14 cellular contexts compared by ENCODE assay signal in the genomic region with DNA sequence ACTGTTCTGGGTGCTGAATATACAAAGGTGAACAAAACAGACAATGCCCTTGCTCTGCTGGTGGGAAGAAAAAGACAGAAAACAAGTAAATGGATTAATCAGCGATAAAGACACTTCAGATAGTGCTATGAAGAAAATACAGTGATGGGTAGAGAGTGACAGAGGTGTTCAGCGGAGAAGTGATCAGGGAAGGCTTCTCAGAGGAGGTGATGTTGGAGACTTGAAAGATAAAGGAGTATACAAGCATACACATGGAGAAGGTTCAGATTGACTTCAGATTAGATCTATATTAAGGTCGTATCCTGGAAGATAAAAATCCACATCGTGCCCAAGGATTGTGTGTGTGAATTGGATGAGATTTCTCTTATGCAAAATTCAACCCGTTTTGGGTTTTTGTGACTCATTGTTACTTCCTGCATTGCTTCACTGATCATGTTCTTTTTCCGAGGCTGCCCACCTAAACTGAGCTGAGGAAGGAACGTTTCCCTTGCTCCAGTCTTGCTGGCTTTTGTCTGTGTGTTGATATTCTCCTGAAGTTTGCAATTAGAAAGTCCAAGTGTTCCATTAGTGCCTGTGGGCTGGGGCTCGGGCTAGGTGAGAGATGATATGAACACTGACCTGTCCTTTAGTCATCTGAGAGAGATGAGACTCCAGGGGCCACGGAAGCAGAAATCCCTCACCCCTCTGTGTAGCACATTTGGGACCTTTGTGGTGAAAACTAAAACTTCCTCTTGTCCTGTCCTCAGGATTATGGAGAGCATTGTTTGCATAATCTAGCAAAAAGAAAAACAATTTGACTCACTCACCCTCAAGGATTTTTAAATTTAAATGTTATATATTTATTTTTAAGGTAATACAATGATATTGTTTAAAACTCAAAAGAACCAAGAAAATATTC. TPM values are rescaled to one million over a fixed set of nuclear protein-coding genes. Genes with fewer than 3 reads are reported as not detected.
DNase-seq lines count a peak whose midpoint lies in the region; ATAC-seq and TF ChIP-seq lines count a peak whose summit lies in the region.
"Had no signal": no experiment of that assay in that cellular context is flagged by ENCODE, and none has a peak within 500 bp of the region (broad histone marks: within the 10 kb centered on the region; RNA-seq: fewer than 3 reads in every experiment).

No MANE protein-coding gene starts in this region.

- no peak overlapping the region for H3K27ac ChIP-seq in fibroblast of lung (ENCODE audit: insufficient read depth, low read length)
- H3K27ac ChIP-seq: cardiac muscle cell had no signal

- H2AFZ ChIP-seq in fibroblast of lung (ENCODE audit: low read length) = no peak overlapping the region

- no peak overlapping the region for H3K4me2 ChIP-seq in fibroblast of lung (ENCODE audit: extremely low read depth, insufficient read depth, low read length)

- no peak for TF ChIP-seq CTCF in fibroblast of lung (conservative IDR thresholded peaks at IDR 0.05 in 1 of 2, IDR thresholded peaks at IDR 0.05 in 1 of 2; ENCODE audit: low read depth in 1 of 2, low read length in 2 of 2)

- peak; percentile 35 for ATAC-seq in GM18909 (IDR thresholded peaks at IDR 0.05; ENCODE audit: poor library complexity, unreplicated experiment)
- ATAC-seq in HG03135 (IDR thresholded peaks at IDR 0.05; ENCODE audit: unreplicated experiment) = no peak
- no peak for ATAC-seq in HG02981 (IDR thresholded peaks at IDR 0.05; ENCODE audit: unreplicated experiment)

- H3K9ac ChIP-seq in fibroblast of lung (ENCODE audit: insufficient read depth, low read length) = no peak overlapping the region

- peak; percentile 27 for DNase-seq in AG20443 (ENCODE audit: low spot score)
- DNase-seq in NOMO-1 treated with DMSO at 0.1 percent for 48 hours (lab: John Stamatoyannopoulos, UW; ENCODE audit: unreplicated experiment) = peak; percentile 66
- DNase-seq in fibroblast of lung (ENCODE audit: low read depth in 2 of 2) = peak; percentile 9 to 48
- DNase-seq in activated gamma-delta T cell (lab: John Stamatoyannopoulos, UW) = no peak
- DNase-seq in AG08396 (ENCODE audit: low spot score) = no peak
- DNase-seq: activated CD4-positive, alpha-beta T cell treated with anti-CD3 and anti-CD28 coated beads, Interleukin-2, amount 10 ng/mL, durations not matched to agents 7 days and 5 days; CD4-positive, alpha-beta T cell; NCI-H1417; Right ventricle myocardium superior had no signal

- H3K4me3 ChIP-seq in fibroblast of lung (replicated peaks in 1 of 4; ENCODE audit: control extremely low read depth in 1 of 4, insufficient read depth in 1 of 4, low read depth in 3 of 4, low read length in 4 of 4) = no peak overlapping the region
- H3K4me3 ChIP-seq: cardiac muscle cell, skin epidermis had no signal

- H4K20me1 ChIP-seq in fibroblast of lung (ENCODE audit: control insufficient read depth, extremely low read depth, insufficient read depth, low read length) = no peaks in the 10 kb centered on the region

- H3K4me1 ChIP-seq in fibroblast of lung (ENCODE audit: control insufficient read depth, extremely low read depth, insufficient read depth, low read length) = peaks cover 3% of the 10 kb centered on the region

- no peaks in the 10 kb centered on the region for H3K27me3 ChIP-seq in fibroblast of lung (ENCODE audit: control insufficient read depth, insufficient read depth, low read length)

- no peaks in the 10 kb centered on the region for H3K36me3 ChIP-seq in fibroblast of lung (ENCODE audit: control insufficient read depth, insufficient read depth, low read length)
- H3K36me3 ChIP-seq: cardiac muscle cell had no signal

- H3K9me3 ChIP-seq in fibroblast of lung (ENCODE audit: control insufficient read depth, insufficient read depth, low read depth, low read length) = no peaks in the 10 kb centered on the region

- no peaks in the 10 kb centered on the region for H3K79me2 ChIP-seq in fibroblast of lung (ENCODE audit: control insufficient read depth, insufficient read depth, low read length)

RNA-seq across cellular contexts. Expression of gene PLXNC1, which starts 27.6 kb away (rescaled TPM):
- 49.6 and 86.9 TPM in 2 replicates for total RNA-seq in fibroblast of lung
- 3.8 and 15.1 TPM in 2 replicates for polyA plus RNA-seq in fibroblast of lung
- polyA plus RNA-seq in fibroblast of lung (2012) = 2.3 and 10.4 TPM in 2 replicates
- polyA minus RNA-seq in fibroblast of lung (ENCODE audit: low replicate concordance) = 1.5 and 29.2 TPM in 2 replicates

Comparison
In these comparisons a context has a peak if more than half of its experiments do, and no peak if none do; other contexts are left out.
1. DNase-seq: peak in AG20443 (single experiment), NOMO-1 treated with DMSO at 0.1 percent for 48 hours (single experiment) and fibroblast of lung (2 of 2); none in activated gamma-delta T cell (single experiment) and AG08396 (single experiment).